Comparison of ENCODE assay signal across 8 cellular contexts in the genomic region with DNA sequence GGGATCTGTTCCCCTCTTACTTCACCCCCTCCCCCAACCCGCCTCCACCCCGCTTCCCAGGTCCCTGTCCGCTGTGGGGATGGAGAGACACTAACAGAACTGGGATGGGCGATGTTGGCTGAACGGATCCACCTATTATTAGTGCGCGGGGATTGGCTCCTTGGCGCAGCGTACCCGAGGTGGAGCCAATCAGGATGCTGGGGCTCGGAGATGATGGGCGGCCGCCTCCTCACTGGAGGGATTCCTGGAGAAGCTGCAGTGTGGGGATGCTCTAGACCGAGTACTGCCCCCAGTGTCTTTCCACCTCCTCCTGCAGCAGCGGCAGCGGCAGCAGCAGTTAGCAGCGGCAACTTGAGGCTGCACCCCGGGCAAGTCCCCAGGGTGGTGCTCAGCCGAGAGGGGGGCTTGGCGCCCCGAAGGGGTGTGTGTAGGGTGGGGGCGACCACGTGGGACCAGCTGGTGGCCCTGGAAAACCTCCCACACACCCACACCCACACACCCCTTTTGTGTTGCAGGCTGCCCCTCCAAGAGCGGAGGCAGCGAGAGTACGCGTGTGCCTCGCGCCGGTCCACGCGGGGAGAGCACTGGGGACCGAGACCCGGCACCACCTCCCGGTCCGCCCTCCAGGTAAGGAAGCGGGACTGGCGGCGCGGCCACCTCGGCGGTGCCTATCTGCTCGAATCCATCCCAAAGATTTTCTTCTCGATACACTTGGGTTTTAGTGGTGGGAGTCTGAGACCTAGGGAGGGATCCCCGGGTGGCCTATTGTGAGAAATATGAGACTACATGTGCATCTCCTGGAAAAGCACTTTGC. TPM values are rescaled to one million over a fixed set of nuclear protein-coding genes. Genes with fewer than 3 reads are reported as not detected.
A peak's percentile ranks its signal among the peaks of the same experiment; 100 is the strongest.
DNase-seq lines count a peak whose midpoint lies in the region; ATAC-seq and TF ChIP-seq lines count a peak whose summit lies in the region.

Gene SYT1, plus strand, starts transcription at position 292 of the 814 bp plus-strand sequence.

- DNase-seq in EL (peak; percentile 87), NCI-H2171 treated with DMSO at 0.1 percent for 48 hours (lab: John Stamatoyannopoulos, UW) (peak; percentile 98), mammary epithelial cell (peak; percentile 95), AML-193 (lab: John Stamatoyannopoulos, UW) (no peak)
- no peak for DNase-seq in activated CD8-positive, alpha-beta memory T cell treated with anti-CD3 and anti-CD28 coated beads, Interleukin-2, amount 50 U/mL, for 4 hours

- WGBS in mammary epithelial cell (ENCODE audit: low coverage, missing lambda C conversion rate) = 0% methylated on average over 12 of the region's 45 CpGs

- H3K27ac ChIP-seq in mammary epithelial cell (ENCODE audit: insufficient read depth, low read depth, low read length) (peak within 1 kb of the TSS; percentile 95), iPS-20b (ENCODE audit: low read length) (no peak within 1 kb of the TSS), skin epidermis (peak within 1 kb of the TSS in 1 of 21 experiments; percentile 4)

- H3K27me3 ChIP-seq in mammary epithelial cell (ENCODE audit: insufficient read depth, low read length) (no peaks in the 10 kb centered on the region), iPS-20b (ENCODE audit: insufficient read depth, low read length) (no peaks in the 10 kb centered on the region)

- H3K36me3 ChIP-seq in mammary epithelial cell (ENCODE audit: insufficient read depth, low read length) = peaks cover 2% of the 10 kb centered on the region
- no peaks in the 10 kb centered on the region for H3K36me3 ChIP-seq in iPS-20b (ENCODE audit: insufficient read depth, low read depth, low read length)

- no peaks in the 10 kb centered on the region for H4K20me1 ChIP-seq in mammary epithelial cell (ENCODE audit: insufficient read depth, low read length)

- peak within 1 kb of the TSS; percentile 68 to 83 (median 82) for H3K4me3 ChIP-seq in mammary epithelial cell (replicated peaks in 1 of 3; ENCODE audit: insufficient read depth in 1 of 3, low read depth in 2 of 3, low read length in 3 of 3)
- peak within 1 kb of the TSS; percentile 93 for H3K4me3 ChIP-seq in iPS-20b (ENCODE audit: low read length)
- H3K4me3 ChIP-seq in skin epidermis = peak within 1 kb of the TSS in 6 of 7 experiments; percentile 7 to 23 (median 12)

- peaks cover 15% of the 10 kb centered on the region for H3K79me2 ChIP-seq in mammary epithelial cell (ENCODE audit: insufficient read depth, low read length)

- H2AFZ ChIP-seq in mammary epithelial cell (ENCODE audit: low read depth, low read length) = peak within 1 kb of the TSS; percentile 94

- dilution Hi-C loops in mammary epithelial cell (cut with HindIII; ENCODE audit: low sequenced_read_pairs) = no loop called here

- in situ Hi-C loops in mammary epithelial cell (cut with MboI; ENCODE audit: low sequenced_read_pairs in 2 of 2) = no loop called here

- no TSS peak for BruUV-seq in mammary epithelial cell (replicated peaks; lab: Mats Ljungman, UMichigan)

- H3K4me1 ChIP-seq in mammary epithelial cell (ENCODE audit: insufficient read depth, low read length) (peaks cover 12% of the 10 kb centered on the region), iPS-20b (ENCODE audit: insufficient read depth, low read length) (peaks cover 24% of the 10 kb centered on the region; the same call in 1 of the 2 replicates)

- peak; percentile 31 for ATAC-seq in HG02610 (IDR thresholded peaks at IDR 0.05; ENCODE audit: unreplicated experiment)

- peak within 1 kb of the TSS; percentile 95 for H3K4me2 ChIP-seq in mammary epithelial cell (ENCODE audit: insufficient read depth, low read depth, low read length)

- CTCF ChIA-PET in mammary epithelial cell (lab: Charles Lee; ENCODE audit: low non-redundant PET) = interaction anchor here (0.5 to 0.6 kb wide), 5 partner anchors 112 to 398 kb away, joined by 5 to 7 read pairs (median 5); no protein-coding TSS in a partner anchor

- H3K9ac ChIP-seq in mammary epithelial cell (ENCODE audit: insufficient read depth, low read length) = peak within 1 kb of the TSS; percentile 94
- H3K9ac ChIP-seq in iPS-20b (ENCODE audit: low read depth, low read length) = peak within 1 kb of the TSS; percentile 78; the same call in 1 of the 2 replicates

- intact Hi-C loops in mammary epithelial cell (cut with micrococcal nuclease) = loop anchor here (1.0 to 5.0 kb wide), 3 partner anchors 64 to 162 kb away; no protein-coding TSS in a partner anchor

- H3K9me3 ChIP-seq in mammary epithelial cell (replicated peaks; ENCODE audit: insufficient read depth, low read length) (no peaks in the 10 kb centered on the region), iPS-20b (ENCODE audit: insufficient read depth, low read depth, low read length) (no peaks in the 10 kb centered on the region)

- TF ChIP-seq CTCF in mammary epithelial cell (conservative IDR thresholded peaks at IDR 0.05 in 1 of 2, IDR thresholded peaks at IDR 0.05 in 1 of 2; ENCODE audit: extremely low read depth in 1 of 2, insufficient read depth in 1 of 2, low read depth in 1 of 2, low read length in 2 of 2) = no peak

RNA-seq across cellular contexts. Expression of gene SYT1, which starts in this region (rescaled TPM):
- 10 to 100 TPM; 13.7 to 19.3 TPM for total RNA-seq in mammary epithelial cell
- polyA plus RNA-seq in mammary epithelial cell = 9.0 TPM
- 20.9 TPM for polyA minus RNA-seq in mammary epithelial cell

Comparison
In these comparisons a context has a peak if more than half of its experiments do, and no peak if none do; other contexts are left out.
1. DNase-seq: peak in EL (single experiment), NCI-H2171 treated with DMSO at 0.1 percent for 48 hours (single experiment) and mammary epithelial cell (single experiment); none in AML-193 (0 of 2) and activated CD8-positive, alpha-beta memory T cell treated with anti-CD3 and anti-CD28 coated beads, Interleukin-2, amount 50 U/mL, for 4 hours (single experiment).
2. H3K4me3 ChIP-seq: peak in every context shown above with its lines; median percentile 93 in iPS-20b; 82 in mammary epithelial cell; 12 in skin epidermis.